29 cellular contexts compared by ENCODE assay signal in the genomic region with DNA sequence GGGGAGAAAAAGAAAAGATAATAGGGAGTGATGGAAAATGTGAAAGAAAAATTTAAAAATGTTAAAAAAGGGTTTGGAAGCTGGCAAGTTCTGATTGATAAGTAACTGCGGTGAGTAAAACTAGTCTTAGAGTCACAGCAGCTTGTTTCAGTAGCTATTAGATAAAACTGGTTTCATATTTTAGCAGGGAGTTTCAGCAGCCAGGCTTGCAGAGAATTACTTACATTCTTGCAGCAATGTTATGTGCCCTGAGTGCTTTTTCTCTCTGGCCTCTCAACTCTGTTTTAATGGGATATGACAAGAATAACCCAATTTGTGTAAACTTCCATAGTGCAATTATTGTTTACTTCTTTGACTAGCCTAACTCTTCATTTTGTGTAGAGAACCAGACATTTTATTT.
"Had no signal": no experiment of that assay in that cellular context is flagged by ENCODE, and none has a peak within 500 bp of the region (broad histone marks: within the 10 kb centered on the region; RNA-seq: fewer than 3 reads in every experiment).

No MANE protein-coding gene starts in this region.

- H3K36me3 ChIP-seq: prostate gland had no signal

- DNase-seq: activated CD4-positive, alpha-beta T cell treated with anti-CD3 and anti-CD28 coated beads for 36 hours; activated CD4-positive, CD25-positive, alpha-beta regulatory T cell; activated effector memory CD4-positive, alpha-beta T cell treated with anti-CD3 and anti-CD28 coated beads, Interleukin-2, amount 50 U/mL, for 16 hours; activated naive CD4-positive, alpha-beta T cell treated with anti-CD3 and anti-CD28 coated beads for 36 hours; activated T-cell treated with anti-CD3 and anti-CD28 coated beads for 4 hours; amygdala; central memory CD4-positive, alpha-beta T cell; effector CD8-positive, alpha-beta T cell; gastrocnemius medialis; islet precursor cell; left ventricle myocardium inferior; naive thymus-derived CD4-positive, alpha-beta T cell; nucleus accumbens; pancreas; retina; stimulated activated CD4-positive, alpha-beta T cell treated with anti-CD3 and anti-CD28 coated beads, Interleukin-12 subunit alpha, Interleukin-12 subunit beta, amount 100 ng/mL, for 4 hours; stimulated activated CD4-positive, alpha-beta T cell treated with anti-CD3 and anti-CD28 coated beads, Interleukin-4, amount 100 ng/mL, for 1 hour; stimulated activated naive CD8-positive, alpha-beta T cell treated with anti-CD3 and anti-CD28 coated beads, Interleukin-15, Interleukin-2, amounts not matched to agents 100 U/mL and 50 U/mL, for 24 hours; testis had no signal

- H2AFZ ChIP-seq: hepatocyte had no signal

- H3K27ac Mint-ChIP-seq: activated CD4-positive, alpha-beta T cell treated with anti-CD3 and anti-CD28 coated beads for 36 hours; activated naive CD4-positive, alpha-beta T cell treated with anti-CD3 and anti-CD28 coated beads for 36 hours; activated T-helper 1 cell treated with anti-CD3 and anti-CD28 coated beads, Interleukin-12 subunit alpha, Interleukin-12 subunit beta, Interleukin-2, Interleukin-4 antibody, amounts not matched to agents 30 ng/mL and 10 ng/mL and 1 ng/mL, durations not matched to agents 14 hours and 24 hours and 36 hours; type B pancreatic cell had no signal

- H3K4me2 ChIP-seq: hepatocyte had no signal

- ATAC-seq: activated CD4-positive, alpha-beta T cell treated with anti-CD3 and anti-CD28 coated beads for 36 hours; gastrocnemius medialis; naive thymus-derived CD4-positive, alpha-beta T cell; pancreas; sciatic nerve; stimulated activated naive CD8-positive, alpha-beta T cell treated with anti-CD3 and anti-CD28 coated beads, Interleukin-15, Interleukin-2, amounts not matched to agents 100 U/mL and 50 U/mL, for 24 hours had no signal

- H3K4me3 ChIP-seq: gastrocnemius medialis, hepatocyte, left ventricle myocardium inferior, lung, pancreas, prostate gland, skin epidermis, testis, vagina had no signal

- H3K27me3 ChIP-seq: gastrocnemius medialis, hepatocyte, pancreas, testis, vagina had no signal

- H3K9me3 ChIP-seq: gastrocnemius medialis, left ventricle myocardium inferior, pancreas, prostate gland, testis, vagina had no signal

- H3K4me1 ChIP-seq: left ventricle myocardium inferior, pancreas, prostate gland, testis, vagina had no signal

- H3K27ac ChIP-seq: epithelial cell of prostate, gastrocnemius medialis, hepatocyte, left ventricle myocardium inferior, pancreas, prostate gland, skin epidermis, testis, vagina had no signal

- H3K4me1 Mint-ChIP-seq: neural crest cell had no signal

- H3K4me3 Mint-ChIP-seq: activated CD4-positive, alpha-beta T cell treated with anti-CD3 and anti-CD28 coated beads for 36 hours; activated naive CD4-positive, alpha-beta T cell treated with anti-CD3 and anti-CD28 coated beads for 36 hours; activated T-helper 1 cell treated with anti-CD3 and anti-CD28 coated beads, Interleukin-12 subunit alpha, Interleukin-12 subunit beta, Interleukin-2, Interleukin-4 antibody, amounts not matched to agents 30 ng/mL and 10 ng/mL and 1 ng/mL, durations not matched to agents 14 hours and 24 hours and 36 hours; naive thymus-derived CD4-positive, alpha-beta T cell; neural crest cell; type B pancreatic cell had no signal

- H3K9me3 Mint-ChIP-seq: activated naive CD4-positive, alpha-beta T cell treated with anti-CD3 and anti-CD28 coated beads for 36 hours; activated T-helper 1 cell treated with anti-CD3 and anti-CD28 coated beads, Interleukin-12 subunit alpha, Interleukin-12 subunit beta, Interleukin-2, Interleukin-4 antibody, amounts not matched to agents 30 ng/mL and 10 ng/mL and 1 ng/mL, durations not matched to agents 14 hours and 24 hours and 36 hours; naive thymus-derived CD4-positive, alpha-beta T cell; neural crest cell; type B pancreatic cell had no signal

- H3K27me3 Mint-ChIP-seq: activated CD4-positive, alpha-beta T cell treated with anti-CD3 and anti-CD28 coated beads for 36 hours; naive thymus-derived CD4-positive, alpha-beta T cell; type B pancreatic cell had no signal

- H3K79me2 ChIP-seq: hepatocyte had no signal
